ENCODE assay signal across 1 cellular context in genomic region chr12:113475451-113476085, GRCh38.
TF ChIP-seq lines count a peak whose summit lies in the region.

No MANE protein-coding gene starts in this region.

TF ChIP-seq in H1, 55 proteins besides CTCF, POLR2A, EP300 and RAD21:
- TF ChIP-seq SP2 (IDR thresholded peaks at IDR 0.05; ENCODE audit: low read length) (no peak), SP4 (IDR thresholded peaks at IDR 0.05; ENCODE audit: low read length) (no peak), GABPA (IDR thresholded peaks at IDR 0.05; ENCODE audit: borderline replicate concordance, insufficient read depth, low read length) (no peak), CHD7 (IDR thresholded peaks at IDR 0.05; ENCODE audit: insufficient replicate concordance, low read length) (no peak), JUN (IDR thresholded peaks at IDR 0.05; ENCODE audit: low read depth, low read length) (no peak), CTBP2 (IDR thresholded peaks at IDR 0.05; ENCODE audit: borderline replicate concordance, insufficient read depth, insufficient read length, low read length) (no peak), SUZ12 (IDR thresholded peaks at IDR 0.05; ENCODE audit: low read length) (peak; percentile 88), EZH2 (IDR thresholded peaks at IDR 0.05; ENCODE audit: low read depth, low read length, severe bottlenecking) (peak; percentile 93), FOSL1 (IDR thresholded peaks at IDR 0.05; ENCODE audit: insufficient read depth, low read depth, low read length) (no peak), ATF2 (IDR thresholded peaks at IDR 0.05; ENCODE audit: low read length) (no peak)
